22 cellular contexts compared by ENCODE assay signal in genomic region chr6:151999194-151999593, GRCh38.
DNase-seq lines count a peak whose midpoint lies in the region; TF ChIP-seq lines count a peak whose summit lies in the region.
"Had no signal": no experiment of that assay in that cellular context is flagged by ENCODE, and none has a peak within 500 bp of the region (broad histone marks: within the 10 kb centered on the region; RNA-seq: fewer than 3 reads in every experiment).

No MANE protein-coding gene starts in this region.

- H3K4me3 Mint-ChIP-seq in CD4-positive, alpha-beta memory T cell = no peak overlapping the region
- H3K4me3 Mint-ChIP-seq: activated T-cell treated with anti-CD3 and anti-CD28 coated beads, Interleukin-2, amount 50 U/mL, for 4 hours; effector memory CD8-positive, alpha-beta T cell; naive thymus-derived CD4-positive, alpha-beta T cell; stimulated activated effector memory CD8-positive, alpha-beta T cell treated with anti-CD3 and anti-CD28 coated beads, Interleukin-12 subunit alpha, Interleukin-12 subunit beta, amount 100 ng/mL, for 72 hours; T-cell had no signal

- no peaks in the 10 kb centered on the region for H3K27me3 Mint-ChIP-seq in CD4-positive, alpha-beta memory T cell
- H3K27me3 Mint-ChIP-seq: T-cell had no signal

- WGBS in GM23248 (ENCODE audit: low coverage in 1 of 2, low lambda C conversion rate in 2 of 2, missing lambda C conversion rate in 2 of 2), 2 experiments = 93 to 97% methylated on average over 1 of the region's 1 CpG

- H3K9me3 ChIP-seq in GM23248 (ENCODE audit: low read depth) (no peaks in the 10 kb centered on the region), uterus (no peaks in the 10 kb centered on the region)
- no peaks in the 10 kb centered on the region for H3K9me3 ChIP-seq in CD4-positive, alpha-beta memory T cell (ENCODE audit: control insufficient read depth in 1 of 2, low read length in 2 of 2)
- H3K9me3 ChIP-seq: ascending aorta, Caco-2, right lobe of liver had no signal

- H3K4me2 ChIP-seq in GM23248 (ENCODE audit: unreplicated experiment) = no peak overlapping the region

- no peaks in the 10 kb centered on the region for H3K9me2 ChIP-seq in GM23248 (ENCODE audit: insufficient read depth)

- H3K4me1 ChIP-seq in GM23248 (ENCODE audit: insufficient read depth) (0 out of 2 replicates have a peak, but pooled peaks cover 8% of the 10 kb centered on the region), uterus (peaks cover 3 to 6% of the 10 kb centered on the region in 2 donors)
- no peaks in the 10 kb centered on the region for H3K4me1 ChIP-seq in CD4-positive, alpha-beta memory T cell (ENCODE audit: insufficient read depth, low read length)
- H3K4me1 ChIP-seq: ascending aorta, Caco-2, right lobe of liver had no signal

- TF ChIP-seq CTCF in astrocyte of the spinal cord (IDR thresholded peaks at IDR 0.05; ENCODE audit: low read depth, low read length) (no peak), fibroblast of the aortic adventitia (IDR thresholded peaks at IDR 0.05; ENCODE audit: insufficient read depth, low read length) (no peak), uterus (IDR thresholded peaks at IDR 0.05) (no peak)

- H3K79me2 ChIP-seq in GM23248 (ENCODE audit: insufficient read depth) = no peaks in the 10 kb centered on the region

- H3K27ac ChIP-seq in GM23248 = no peak overlapping the region
- peak overlapping the region; percentile 19 to 64 for H3K27ac ChIP-seq in uterus
- no peak overlapping the region for H3K27ac ChIP-seq in CD4-positive, alpha-beta memory T cell (ENCODE audit: low read depth, low read length)
- H3K27ac ChIP-seq: ascending aorta, right lobe of liver had no signal

- H3K9me3 Mint-ChIP-seq in CD4-positive, alpha-beta memory T cell = peaks cover 0 to 2% (median 0%) of the 10 kb centered on the region in 8 donors
- H3K9me3 Mint-ChIP-seq: activated T-cell treated with anti-CD3 and anti-CD28 coated beads, Interleukin-2, amount 50 U/mL, for 4 hours; effector memory CD8-positive, alpha-beta T cell; naive thymus-derived CD4-positive, alpha-beta T cell; stimulated activated effector memory CD8-positive, alpha-beta T cell treated with anti-CD3 and anti-CD28 coated beads, Interleukin-12 subunit alpha, Interleukin-12 subunit beta, amount 100 ng/mL, for 72 hours; T-cell had no signal

- POLR2A ChIA-PET in CD4-positive, alpha-beta memory T cell (lab: Charles Lee; ENCODE audit: partially characterized antibody) = no interaction called here

- no peaks in the 10 kb centered on the region for H3F3A ChIP-seq in GM23248 (ENCODE audit: insufficient read depth)

- no peaks in the 10 kb centered on the region for H3K36me3 ChIP-seq in GM23248 (ENCODE audit: low read depth)
- H3K36me3 ChIP-seq in uterus = no peaks in the 10 kb centered on the region
- no peaks in the 10 kb centered on the region for H3K36me3 ChIP-seq in CD4-positive, alpha-beta memory T cell (ENCODE audit: insufficient read depth, low read length)
- H3K36me3 ChIP-seq: ascending aorta, right lobe of liver had no signal

- no peaks in the 10 kb centered on the region for H3K27me3 ChIP-seq in GM23248 (replicated peaks; ENCODE audit: insufficient read depth)
- H3K27me3 ChIP-seq in uterus = no peaks in the 10 kb centered on the region
- no peaks in the 10 kb centered on the region for H3K27me3 ChIP-seq in CD4-positive, alpha-beta memory T cell (ENCODE audit: insufficient read depth, low read length)
- H3K27me3 ChIP-seq: ascending aorta, right lobe of liver had no signal

- H4K20me1 ChIP-seq in GM23248 (ENCODE audit: insufficient read depth) = no peaks in the 10 kb centered on the region

- H2AFZ ChIP-seq in GM23248 = no peak overlapping the region

- intact Hi-C loops in uterus (cut with DNase I; ENCODE audit: low total_unique reads) = no loop called here
- intact Hi-C loops in CD4-positive, alpha-beta memory T cell (cut with micrococcal nuclease) = no loop called here

- TF ChIP-seq POLR2A in uterus (IDR thresholded peaks at IDR 0.05) = no peak

- CTCF ChIA-PET in CD4-positive, alpha-beta memory T cell (lab: Charles Lee; ENCODE audit: partially characterized antibody) = no interaction called here

- H3K9ac ChIP-seq in GM23248 = no peak overlapping the region

- DNase-seq in GM23248 (peak; percentile 21), astrocyte of the spinal cord (ENCODE audit: low read depth, low spot score) (peak; percentile 5), fibroblast of the aortic adventitia (ENCODE audit: low read depth) (peak; percentile 11), uterus (no peak), NCI-H526 (lab: John Stamatoyannopoulos, UW) (no peak)
- DNase-seq in CD4-positive, alpha-beta memory T cell = no peak
- DNase-seq in activated effector memory CD4-positive, alpha-beta T cell treated with anti-CD3 and anti-CD28 coated beads, Interleukin-2, amount 50 U/mL, for 16 hours = no peak
- DNase-seq: activated CD8-positive, alpha-beta memory T cell treated with anti-CD3 and anti-CD28 coated beads for 24 hours; activated naive CD4-positive, alpha-beta T cell treated with anti-CD3 and anti-CD28 coated beads, Interleukin-2, amount 50 U/mL, for 16 hours; activated T-cell treated with anti-CD3 and anti-CD28 coated beads, Interleukin-2, amount 50 U/mL, for 4 hours; Caco-2; effector memory CD8-positive, alpha-beta T cell; foreskin melanocyte; left cardiac atrium; naive thymus-derived CD4-positive, alpha-beta T cell; NCI-H1105; NCI-H524 treated with DMSO at 0.1 percent for 48 hours; right lobe of liver; SHP77 treated with DMSO at 0.1 percent for 48 hours; T-cell had no signal

- no peak overlapping the region for H3K27ac Mint-ChIP-seq in CD4-positive, alpha-beta memory T cell
- H3K27ac Mint-ChIP-seq: effector memory CD8-positive, alpha-beta T cell; naive thymus-derived CD4-positive, alpha-beta T cell; stimulated activated effector memory CD8-positive, alpha-beta T cell treated with anti-CD3 and anti-CD28 coated beads, Interleukin-12 subunit alpha, Interleukin-12 subunit beta, amount 100 ng/mL, for 72 hours; T-cell had no signal

- no peaks in the 10 kb centered on the region for H3K36me3 Mint-ChIP-seq in CD4-positive, alpha-beta memory T cell
- H3K36me3 Mint-ChIP-seq: stimulated activated effector memory CD8-positive, alpha-beta T cell treated with anti-CD3 and anti-CD28 coated beads, Interleukin-12 subunit alpha, Interleukin-12 subunit beta, amount 100 ng/mL, for 72 hours; T-cell had no signal

- in situ Hi-C loops in GM23248 (cut with MboI) (no loop called here), astrocyte of the spinal cord (cut with HindIII; ENCODE audit: low sequenced_read_pairs) (no loop called here)

- no peaks in the 10 kb centered on the region for H3K4me1 Mint-ChIP-seq in CD4-positive, alpha-beta memory T cell
- H3K4me1 Mint-ChIP-seq: naive thymus-derived CD4-positive, alpha-beta T cell; stimulated activated effector memory CD8-positive, alpha-beta T cell treated with anti-CD3 and anti-CD28 coated beads, Interleukin-12 subunit alpha, Interleukin-12 subunit beta, amount 100 ng/mL, for 72 hours; T-cell had no signal

- no peak overlapping the region for H3K4me3 ChIP-seq in GM23248
- H3K4me3 ChIP-seq in astrocyte of the spinal cord (ENCODE audit: low read depth, low read length) = no peak overlapping the region
- H3K4me3 ChIP-seq in fibroblast of the aortic adventitia (ENCODE audit: low read depth, low read length) = no peak overlapping the region
- no peak overlapping the region for H3K4me3 ChIP-seq in uterus
- H3K4me3 ChIP-seq in CD4-positive, alpha-beta memory T cell (ENCODE audit: low read length in 2 of 2) = no peak overlapping the region
- H3K4me3 ChIP-seq: ascending aorta, right lobe of liver had no signal

Comparison
In these comparisons a context has a peak if more than half of its experiments do, and no peak if none do; other contexts are left out.
1. DNase-seq: peak in GM23248 (single experiment), astrocyte of the spinal cord (single experiment) and fibroblast of the aortic adventitia (single experiment); none in uterus (0 of 2), NCI-H526 (0 of 2), CD4-positive, alpha-beta memory T cell (0 of 5) and activated effector memory CD4-positive, alpha-beta T cell treated with anti-CD3 and anti-CD28 coated beads, Interleukin-2, amount 50 U/mL, for 16 hours (single experiment).
2. H3K27ac ChIP-seq: peak in uterus (2 of 2); none in GM23248 (single experiment) and CD4-positive, alpha-beta memory T cell (single experiment).